Comparison of ENCODE assay signal across 16 cellular contexts in genomic region chr22:22558071-22558971, GRCh38. TPM values are rescaled to one million over a fixed set of nuclear protein-coding genes. Genes with fewer than 3 reads are reported as not detected.
A peak's percentile ranks its signal among the peaks of the same experiment; 100 is the strongest.
DNase-seq lines count a peak whose midpoint lies in the region; TF ChIP-seq lines count a peak whose summit lies in the region.
"Had no signal": no experiment of that assay in that cellular context is flagged by ENCODE, and none has a peak within 500 bp of the region (broad histone marks: within the 10 kb centered on the region; RNA-seq: fewer than 3 reads in every experiment).

No MANE protein-coding gene starts in this region.

- H3K9me3 ChIP-seq in MG63 (no peaks in the 10 kb centered on the region), testis (no peaks in the 10 kb centered on the region)
- H3K9me3 ChIP-seq: mucosa of descending colon, transverse colon had no signal

- H3K4me3 ChIP-seq in MG63 (peak overlapping the region; percentile 65), testis (peak overlapping the region; percentile 62 to 75)
- H3K4me3 ChIP-seq: mucosa of descending colon, transverse colon had no signal

- WGBS in testis, 2 donors: 29 to 43% methylated on average over 9 to 16 of the region's 25 CpGs

- H3K27me3 ChIP-seq in MG63 (no peaks in the 10 kb centered on the region), testis (no peaks in the 10 kb centered on the region)
- H3K27me3 ChIP-seq: transverse colon had no signal

- TF ChIP-seq POLR2A in testis (IDR thresholded peaks at IDR 0.05): no peak

- CTCF ChIA-PET in RWPE1 (lab: Yijun Ruan, JAX): interaction anchor here (0.9 kb wide), 1 partner anchor 168 kb away, joined by 6 read pairs; no protein-coding TSS in a partner anchor

- POLR2A ChIA-PET in RWPE1 (lab: Yijun Ruan, JAX; ENCODE audit: low non-redundant PET): no interaction called here

- H3K36me3 ChIP-seq in MG63 (peaks cover 35% of the 10 kb centered on the region), testis (ENCODE audit: low read depth, missing control alignments) (no peaks in the 10 kb centered on the region)
- H3K36me3 ChIP-seq: transverse colon had no signal

- no peak for TF ChIP-seq CTCF in testis (IDR thresholded peaks at IDR 0.05)
- no peak for TF ChIP-seq CTCF in RWPE1 (conservative IDR thresholded peaks at IDR 0.05; ENCODE audit: low read depth)

- peak; percentile 28 for DNase-seq in NCI-H2171 (lab: John Stamatoyannopoulos, UW)
- DNase-seq in NCI-H2171 treated with DMSO at 0.1 percent for 48 hours (lab: John Stamatoyannopoulos, UW): no peak
- DNase-seq in MG63: peak; percentile 36
- DNase-seq in RPMI7951 (ENCODE audit: low read depth): peak; percentile 22
- peak; percentile 41 for DNase-seq in testis
- DNase-seq in activated CD4-positive, CD25-positive, alpha-beta regulatory T cell treated with anti-CD3 and anti-CD28 coated beads, Interleukin-2, amount 50 U/mL, for 72 hours: no peak
- DNase-seq in RWPE1 (ENCODE audit: low spot score): no peak
- no peak for DNase-seq in GM19240 (ENCODE audit: insufficient read length, low spot score)
- DNase-seq: NCI-H1417 treated with DMSO at 0.1 percent for 48 hours had no signal

- H3K4me1 ChIP-seq in testis: peaks cover 5% of the 10 kb centered on the region
- H3K4me1 ChIP-seq: transverse colon had no signal

- peak overlapping the region; percentile 82 to 83 for H3K27ac ChIP-seq in testis
- no peak overlapping the region for H3K27ac ChIP-seq in RWPE1
- H3K27ac ChIP-seq: transverse colon had no signal

- intact Hi-C loops in testis (cut with DNase I; ENCODE audit: low total_unique reads): no loop called here

RNA-seq across cellular contexts. Expression of gene PRAME, which starts 0.7 kb away (rescaled TPM):
- 108 and 113 TPM in 2 replicates for total RNA-seq in MG63 (2014; rRNA removed; shearing (Covaris generic); ENCODE audit: low replicate concordance)
- 62.6 and 73.1 TPM in 2 replicates for total RNA-seq in RPMI7951 (2014; rRNA removed; shearing (Covaris generic))
- 100 to 1,000 TPM; 197 to 233 TPM for total RNA-seq in testis
- polyA plus RNA-seq in testis (ENCODE audit: insufficient read depth, low read depth, low replicate concordance): 137 TPM
- total RNA-seq: activated CD4-positive, alpha-beta memory T cell treated with anti-CD3 and anti-CD28 coated beads, Interleukin-2, amount 10 ng/mL, durations not matched to agents 7 days and 5 days; activated naive CD4-positive, alpha-beta T cell treated with anti-CD3 and anti-CD28 coated beads for 36 hours; cerebellum; left ventricle myocardium superior had no signal

RNA-seq across cellular contexts. Expression of gene ZNF280A, which starts 38.3 kb away (rescaled TPM):
- 1.1 and 1.9 TPM in 2 replicates for total RNA-seq in MG63 (2014; rRNA removed; shearing (Covaris generic); ENCODE audit: low replicate concordance)
- total RNA-seq in RPMI7951 (2014; rRNA removed; shearing (Covaris generic)): 0.59 and 0.96 TPM in 2 replicates
- 1 to 10 TPM in 1 of 2 donors, under 1 TPM in 1; 0.43 to 1.1 TPM for total RNA-seq in testis
- 0.38 TPM for polyA plus RNA-seq in testis (ENCODE audit: insufficient read depth, low read depth, low replicate concordance)
- total RNA-seq: activated CD4-positive, alpha-beta memory T cell treated with anti-CD3 and anti-CD28 coated beads, Interleukin-2, amount 10 ng/mL, durations not matched to agents 7 days and 5 days; activated naive CD4-positive, alpha-beta T cell treated with anti-CD3 and anti-CD28 coated beads for 36 hours; cerebellum; left ventricle myocardium superior; mucosa of descending colon; sciatic nerve; transverse colon had no signal

RNA-seq across cellular contexts. Expression of gene ZNF280B, which starts 49.8 kb away (rescaled TPM):
- total RNA-seq in MG63 (2014; rRNA removed; shearing (Covaris generic); ENCODE audit: low replicate concordance): 0.79 and 1.1 TPM in 2 replicates
- 0.59 and 0.96 TPM in 2 replicates for total RNA-seq in RPMI7951 (2014; rRNA removed; shearing (Covaris generic))
- 10 to 100 TPM; 51.2 to 73.3 TPM for total RNA-seq in testis
- polyA plus RNA-seq in testis (ENCODE audit: insufficient read depth, low read depth, low replicate concordance): 22.8 TPM

Comparison
In these comparisons a context has a peak if more than half of its experiments do, and no peak if none do; other contexts are left out.
1. DNase-seq: peak in NCI-H2171 (single experiment), MG63 (single experiment), RPMI7951 (single experiment) and testis (single experiment); none in NCI-H2171 treated with DMSO at 0.1 percent for 48 hours (single experiment), activated CD4-positive, CD25-positive, alpha-beta regulatory T cell treated with anti-CD3 and anti-CD28 coated beads, Interleukin-2, amount 50 U/mL, for 72 hours (single experiment), RWPE1 (single experiment) and GM19240 (single experiment).
2. RNA of gene ZNF280B, which starts 49.8 kb away (total RNA-seq): 51.2 to 73.3 TPM in testis; 0.59 to 0.96 TPM in RPMI7951 and 0.79 to 1.1 TPM in MG63; every median in the first group is over 10 times any median in the second.